Comparison of ENCODE assay signal across 10 cellular contexts in the genomic region with DNA sequence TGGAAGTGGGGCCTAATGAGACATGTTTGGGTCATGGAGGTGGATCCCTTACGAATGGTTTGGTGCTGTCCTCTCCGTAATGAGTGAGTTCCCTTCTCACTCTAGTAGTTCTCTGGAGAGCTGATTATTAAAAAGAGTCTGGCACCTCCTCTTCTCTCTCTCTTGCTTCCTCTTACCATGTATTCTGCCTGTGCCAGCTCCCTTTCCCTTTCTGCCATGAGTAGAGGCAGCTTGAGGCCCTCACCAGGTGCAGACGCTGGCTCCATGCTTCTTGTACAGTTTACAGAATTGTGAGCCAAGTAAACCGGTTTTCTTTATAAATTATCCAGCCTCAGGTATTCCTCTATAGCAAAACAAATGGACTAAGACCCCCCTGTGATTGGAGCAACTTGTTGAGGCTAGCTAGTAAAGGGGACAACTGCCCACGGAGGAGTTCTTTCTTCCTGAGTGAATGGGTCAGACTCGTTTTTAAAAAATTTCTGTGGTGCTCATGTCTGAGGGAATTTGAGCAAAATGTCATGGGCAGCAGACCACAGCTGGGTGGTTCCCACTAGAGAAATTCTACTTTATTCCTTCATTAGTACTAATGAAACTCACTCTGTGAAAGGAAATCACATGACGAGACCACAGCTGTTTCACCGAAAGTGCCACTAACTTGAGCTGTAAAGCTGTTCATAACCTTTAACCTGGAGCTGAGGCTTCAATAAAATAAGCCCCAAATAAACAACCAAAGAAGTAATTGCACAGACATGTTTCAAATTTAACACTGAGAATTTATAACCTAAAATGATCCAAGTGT.
DNase-seq lines count a peak whose midpoint lies in the region; ATAC-seq and TF ChIP-seq lines count a peak whose summit lies in the region.
"Had no signal": no experiment of that assay in that cellular context is flagged by ENCODE, and none has a peak within 500 bp of the region (broad histone marks: within the 10 kb centered on the region; RNA-seq: fewer than 3 reads in every experiment).

No MANE protein-coding gene starts in this region.

- H3K27me3 Mint-ChIP-seq in activated T-helper 2 cell treated with anti-CD3 and anti-CD28 coated beads, Interferon-gamma antibody, Interleukin-2, Interleukin-4, amounts not matched to agents 10 μg/mL and 5 μg/mL and 100 μg/mL, durations not matched to agents 14 hours and 24 hours and 36 hours (ENCODE audit: low read depth), result no peaks in the 10 kb centered on the region

- H3K27me3 ChIP-seq in right atrium auricular region, result no peaks in the 10 kb centered on the region
- no peaks in the 10 kb centered on the region for H3K27me3 ChIP-seq in breast epithelium
- no peaks in the 10 kb centered on the region for H3K27me3 ChIP-seq in mesendoderm (ENCODE audit: insufficient read depth, low read length, poor library complexity)

- no peaks in the 10 kb centered on the region for H3K79me2 ChIP-seq in mesendoderm (ENCODE audit: control insufficient read depth, insufficient read depth, low read length)

- H3K27ac ChIP-seq in right atrium auricular region (no peak overlapping the region), breast epithelium (no peak overlapping the region), mesendoderm (ENCODE audit: low read depth, low read length) (no peak overlapping the region)

- H3K36me3 ChIP-seq in right atrium auricular region (no peaks in the 10 kb centered on the region), breast epithelium (no peaks in the 10 kb centered on the region), mesendoderm (ENCODE audit: control insufficient read depth, insufficient read depth, low read length) (no peaks in the 10 kb centered on the region)

- H3K4me1 ChIP-seq in right atrium auricular region (no peaks in the 10 kb centered on the region), breast epithelium (no peaks in the 10 kb centered on the region), mesendoderm (ENCODE audit: control insufficient read depth, low read depth, low read length) (no peaks in the 10 kb centered on the region)

- no peak overlapping the region for H3K23ac ChIP-seq in mesendoderm (ENCODE audit: low read length)

- no peak for DNase-seq in activated T-helper 2 cell treated with anti-CD3 and anti-CD28 coated beads, Interferon-gamma antibody, Interleukin-2, Interleukin-4, amounts not matched to agents 10 μg/mL and 5 μg/mL and 100 μg/mL, durations not matched to agents 14 hours and 24 hours and 36 hours (ENCODE audit: low spot score)
- DNase-seq in T1000 (lab: John Stamatoyannopoulos, UW) (no peak), right atrium auricular region (ENCODE audit: low spot score) (no peak), breast epithelium (ENCODE audit: low spot score in 2 of 2) (no peak), mesendoderm (no peak)
- DNase-seq: activated effector memory CD4-positive, alpha-beta T cell treated with anti-CD3 and anti-CD28 coated beads, Interleukin-2, amount 50 U/mL, for 16 hours; midbrain had no signal

- no peak overlapping the region for H2BK120ac ChIP-seq in mesendoderm (ENCODE audit: low read depth, low read length)

- H3K36me3 Mint-ChIP-seq in activated T-helper 2 cell treated with anti-CD3 and anti-CD28 coated beads, Interferon-gamma antibody, Interleukin-2, Interleukin-4, amounts not matched to agents 10 μg/mL and 5 μg/mL and 100 μg/mL, durations not matched to agents 14 hours and 24 hours and 36 hours (ENCODE audit: low read depth), result peaks cover 19% of the 10 kb centered on the region

- H4K8ac ChIP-seq in mesendoderm (ENCODE audit: low read depth, low read length), result no peak overlapping the region

- peak; percentile 79 for ATAC-seq in GM18499 (IDR thresholded peaks at IDR 0.05; ENCODE audit: insufficient read depth, unreplicated experiment)
- peak; percentile 43 for ATAC-seq in GM19468 (IDR thresholded peaks at IDR 0.05; ENCODE audit: extremely low read depth, unreplicated experiment)
- peak; percentile 57 for ATAC-seq in HG03103 (IDR thresholded peaks at IDR 0.05; ENCODE audit: low read depth, unreplicated experiment)

- H3K9ac ChIP-seq in mesendoderm (ENCODE audit: low read length), result no peak overlapping the region

- peaks cover 30% of the 10 kb centered on the region for H3K4me1 Mint-ChIP-seq in activated T-helper 2 cell treated with anti-CD3 and anti-CD28 coated beads, Interferon-gamma antibody, Interleukin-2, Interleukin-4, amounts not matched to agents 10 μg/mL and 5 μg/mL and 100 μg/mL, durations not matched to agents 14 hours and 24 hours and 36 hours (ENCODE audit: low read depth)

- H3K9me3 ChIP-seq in right atrium auricular region (no peaks in the 10 kb centered on the region), breast epithelium (no peaks in the 10 kb centered on the region)

- no peak overlapping the region for H3K4ac ChIP-seq in mesendoderm (ENCODE audit: low read depth, low read length)

- no peak overlapping the region for H3K4me3 ChIP-seq in right atrium auricular region
- H3K4me3 ChIP-seq in breast epithelium, result no peak overlapping the region
- H3K4me3 ChIP-seq in mesendoderm (ENCODE audit: low read length), result no peak overlapping the region

- no peaks in the 10 kb centered on the region for H3K79me1 ChIP-seq in mesendoderm (ENCODE audit: low read length)

- H2AK5ac ChIP-seq in mesendoderm (ENCODE audit: low read length), result no peak overlapping the region

- H3K4me3 Mint-ChIP-seq in activated T-helper 2 cell treated with anti-CD3 and anti-CD28 coated beads, Interferon-gamma antibody, Interleukin-2, Interleukin-4, amounts not matched to agents 10 μg/mL and 5 μg/mL and 100 μg/mL, durations not matched to agents 14 hours and 24 hours and 36 hours (ENCODE audit: low read depth), result no peak overlapping the region

- intact Hi-C loops in activated T-helper 2 cell treated with anti-CD3 and anti-CD28 coated beads, Interferon-gamma antibody, Interleukin-2, Interleukin-4, amounts not matched to agents 10 μg/mL and 5 μg/mL and 100 μg/mL, durations not matched to agents 14 hours and 24 hours and 36 hours (cut with micrococcal nuclease), result no loop called here
- intact Hi-C loops in breast epithelium (cut with DNase I; ENCODE audit: low total_unique reads), result no loop called here

- H3K9me3 Mint-ChIP-seq in activated T-helper 2 cell treated with anti-CD3 and anti-CD28 coated beads, Interferon-gamma antibody, Interleukin-2, Interleukin-4, amounts not matched to agents 10 μg/mL and 5 μg/mL and 100 μg/mL, durations not matched to agents 14 hours and 24 hours and 36 hours, result peaks cover 6% of the 10 kb centered on the region

- no peak overlapping the region for H4K5ac ChIP-seq in mesendoderm (ENCODE audit: low read length)

- no peak for TF ChIP-seq POLR2A in breast epithelium (IDR thresholded peaks at IDR 0.05)

- WGBS in mesendoderm (ENCODE audit: extremely low coverage, insufficient coverage, low lambda C conversion rate), result no CpG with 5 or more reads among the region's 8 CpGs

- peak overlapping the region; percentile 25 for H3K27ac Mint-ChIP-seq in activated T-helper 2 cell treated with anti-CD3 and anti-CD28 coated beads, Interferon-gamma antibody, Interleukin-2, Interleukin-4, amounts not matched to agents 10 μg/mL and 5 μg/mL and 100 μg/mL, durations not matched to agents 14 hours and 24 hours and 36 hours

- no peak overlapping the region for H3K18ac ChIP-seq in mesendoderm (ENCODE audit: low read length)

- no peak overlapping the region for H3K56ac ChIP-seq in mesendoderm (ENCODE audit: low read length)

- no peak for TF ChIP-seq CTCF in right atrium auricular region (IDR thresholded peaks at IDR 0.05)
- no peak for TF ChIP-seq CTCF in breast epithelium (IDR thresholded peaks at IDR 0.05)

- no peak overlapping the region for H3K4me2 ChIP-seq in mesendoderm (ENCODE audit: low read length)

- no peak overlapping the region for H2BK5ac ChIP-seq in mesendoderm (ENCODE audit: low read length)

- no peak overlapping the region for H2BK15ac ChIP-seq in mesendoderm (replicated peaks; ENCODE audit: low read depth)
